In the genomic region with DNA sequence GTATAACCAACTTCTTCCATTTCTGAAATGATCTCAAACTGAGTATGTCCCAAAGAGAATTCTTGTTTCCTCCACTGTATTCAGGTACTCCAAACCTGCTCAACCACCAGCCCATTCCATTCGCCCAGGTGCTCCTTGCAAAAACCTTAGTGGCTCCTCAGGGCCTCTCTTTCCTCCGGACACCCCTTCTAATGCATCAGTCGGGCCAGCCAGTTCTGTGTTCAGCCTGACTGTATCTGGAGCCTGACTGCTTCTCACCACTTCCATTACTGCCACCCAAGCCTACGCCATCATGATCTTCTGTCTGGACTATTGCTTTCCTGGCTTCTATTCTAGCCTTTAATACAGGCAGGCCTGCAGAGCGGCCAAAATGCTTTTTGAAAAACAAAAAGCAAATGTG, we compare ENCODE assay signal across 12 cellular contexts. TPM values are rescaled to one million over a fixed set of nuclear protein-coding genes. Genes with fewer than 3 reads are reported as not detected.
A peak's percentile ranks its signal among the peaks of the same experiment; 100 is the strongest.
DNase-seq lines count a peak whose midpoint lies in the region; ATAC-seq, FAIRE-seq and TF ChIP-seq lines count a peak whose summit lies in the region.
"Had no signal": no experiment of that assay in that cellular context is flagged by ENCODE, and none has a peak within 500 bp of the region (broad histone marks: within the 10 kb centered on the region; RNA-seq: fewer than 3 reads in every experiment).

No MANE protein-coding gene starts in this region.

- H3K9me3 Mint-ChIP-seq in chondrocyte (ENCODE audit: low read depth), result no peaks in the 10 kb centered on the region

- no peak for DNase-seq in OCI-LY7 (ENCODE audit: low spot score)
- DNase-seq in chondrocyte (ENCODE audit: low spot score), result no peak
- no peak for DNase-seq in gastrocnemius medialis
- no peak for DNase-seq in small intestine
- no peak for DNase-seq in DMS 273 (lab: John Stamatoyannopoulos, UW; ENCODE audit: unreplicated experiment)
- DNase-seq: dermis blood vessel endothelial cell, heart left ventricle, NCI-H2171, SHP77 had no signal

- H3K4me1 Mint-ChIP-seq in chondrocyte (ENCODE audit: low read depth), result peaks cover 30% of the 10 kb centered on the region

- H3K36me3 ChIP-seq in DOHH2 (ENCODE audit: control insufficient read depth, low read length) (peaks cover 14% of the 10 kb centered on the region), OCI-LY7 (ENCODE audit: insufficient read depth, low read length) (peaks cover 33% of the 10 kb centered on the region), gastrocnemius medialis (no peaks in the 10 kb centered on the region), small intestine (ENCODE audit: control insufficient read depth in 2 of 2, insufficient read depth in 2 of 2, low read length in 2 of 2) (peaks cover 0 to 2% of the 10 kb centered on the region in 2 donors)

- H3K36me3 Mint-ChIP-seq in chondrocyte (ENCODE audit: low read depth), result no peaks in the 10 kb centered on the region

- H3K27me3 ChIP-seq in DOHH2 (ENCODE audit: control insufficient read depth, low read length) (no peaks in the 10 kb centered on the region), gastrocnemius medialis (no peaks in the 10 kb centered on the region), small intestine (ENCODE audit: control insufficient read depth in 2 of 2, insufficient read depth in 2 of 2, low read length in 2 of 2) (no peaks in the 10 kb centered on the region)
- H3K27me3 ChIP-seq: heart left ventricle had no signal

- no peaks in the 10 kb centered on the region for H3K27me3 Mint-ChIP-seq in chondrocyte (ENCODE audit: low read depth)

- H3K4me3 Mint-ChIP-seq in chondrocyte (ENCODE audit: unreplicated experiment), result no peak overlapping the region

- H3K4me3 ChIP-seq in DOHH2 (ENCODE audit: low read length) (no peak overlapping the region), OCI-LY7 (ENCODE audit: low read depth, low read length, poor library complexity, severe bottlenecking) (no peak overlapping the region), gastrocnemius medialis (no peak overlapping the region), small intestine (ENCODE audit: low read depth in 1 of 2, low read length in 2 of 2) (no peak overlapping the region)

- intact Hi-C loops in OCI-LY7 (cut with micrococcal nuclease; ENCODE audit: unreplicated experiment), result loop anchor here (5.0 kb wide), 1 partner anchor 90 kb away; a partner anchor contains a TSS
- intact Hi-C loops in gastrocnemius medialis (cut with DNase I; ENCODE audit: low total_unique reads), result loop anchor here (2.0 to 10.0 kb wide), 4 partner anchors 88 to 402 kb away; a partner anchor contains a TSS

- peaks cover 22% of the 10 kb centered on the region for H3F3A ChIP-seq in DOHH2 (ENCODE audit: control insufficient read depth, insufficient read depth)

- TF ChIP-seq CTCF in DOHH2 (IDR thresholded peaks at IDR 0.05; ENCODE audit: low read depth, low read length, poor library complexity, severe bottlenecking) (no peak), OCI-LY7 (conservative IDR thresholded peaks at IDR 0.05; ENCODE audit: low read length) (no peak), chondrocyte (IDR thresholded peaks at IDR 0.05) (no peak), gastrocnemius medialis (IDR thresholded peaks at IDR 0.05 in 4 of 5, conservative IDR thresholded peaks at IDR 0.05 in 1 of 5) (no peak)

- TSS peak; percentile 36 for BruUV-seq in OCI-LY7 (replicated peaks; lab: Mats Ljungman, UMichigan)

- H3K27ac ChIP-seq in DOHH2 (ENCODE audit: low read depth, low read length) (no peak overlapping the region), OCI-LY7 (ENCODE audit: low read depth, low read length, poor library complexity, severe bottlenecking) (peak overlapping the region; percentile 27), gastrocnemius medialis (peak overlapping the region in 3 of 4 donors; percentile 88 to 96 (median 89)), small intestine (ENCODE audit: low read depth in 1 of 2, low read length in 1 of 2) (peak overlapping the region in 1 of 2 donors; percentile 71)

- no peak for FAIRE-seq in small intestine (lab: Jason Lieb, UNC)

- TF ChIP-seq POLR2A in gastrocnemius medialis (IDR thresholded peaks at IDR 0.05), result no peak

- in situ Hi-C loops in gastrocnemius medialis (cut with MboI; ENCODE audit: low sequenced_read_pairs in 4 of 4), result no loop called here

- H3K4me1 ChIP-seq in DOHH2 (ENCODE audit: control insufficient read depth, low read length) (peaks cover 40% of the 10 kb centered on the region), OCI-LY7 (ENCODE audit: insufficient read depth, low read length, poor library complexity, severe bottlenecking) (peaks cover 44% of the 10 kb centered on the region), gastrocnemius medialis (no peaks in the 10 kb centered on the region), small intestine (ENCODE audit: control insufficient read depth in 2 of 2, insufficient read depth in 1 of 2, low read depth in 1 of 2, low read length in 1 of 2) (peaks cover 2 to 9% of the 10 kb centered on the region in 2 donors)

- peak overlapping the region; percentile 74 for H3K27ac Mint-ChIP-seq in chondrocyte (ENCODE audit: unreplicated experiment)

- H4K20me1 ChIP-seq in DOHH2 (ENCODE audit: control insufficient read depth, insufficient read depth, low read depth, low read length) (no peaks in the 10 kb centered on the region), OCI-LY7 (ENCODE audit: insufficient read depth, low read length) (no peaks in the 10 kb centered on the region)

- CTCF ChIA-PET in OCI-LY7 (lab: Charles Lee; ENCODE audit: unreplicated experiment), result interaction anchor here (1.4 kb wide), 1 partner anchor 54 kb away, joined by 3 read pairs; a partner anchor contains a TSS

- H3K79me2 ChIP-seq in DOHH2 (ENCODE audit: control insufficient read depth, low read length) (no peaks in the 10 kb centered on the region), OCI-LY7 (ENCODE audit: insufficient read depth, low read depth, low read length) (no peaks in the 10 kb centered on the region; the same call in 1 of the 2 replicates)

- POLR2A ChIA-PET in OCI-LY7 (lab: Charles Lee), result interaction anchor here (0.8 to 2.8 kb wide), 2 partner anchors 53 to 64 kb away, joined by 3 to 28 read pairs; a partner anchor contains a TSS

- H3K9me2 ChIP-seq in DOHH2 (replicated peaks; ENCODE audit: control insufficient read depth, low read length) (no peaks in the 10 kb centered on the region), OCI-LY7 (ENCODE audit: insufficient read depth, low read length) (no peaks in the 10 kb centered on the region)

- peak overlapping the region; percentile 91 for H3K4me2 ChIP-seq in DOHH2 (ENCODE audit: low read length)
- peak overlapping the region; percentile 89; the same call in 1 of the 2 replicates for H3K4me2 ChIP-seq in OCI-LY7 (ENCODE audit: low read length)

- 87 to 93% (median 87%) methylated on average over 5 of the region's 5 CpGs for WGBS in small intestine, 3 donors

- ATAC-seq in gastrocnemius medialis (no peak), GM19351 (IDR thresholded peaks at IDR 0.05; ENCODE audit: unreplicated experiment) (no peak), HG02970 (IDR thresholded peaks at IDR 0.05; ENCODE audit: low FRiP score, unreplicated experiment) (no peak)

- H2AFZ ChIP-seq in OCI-LY7 (ENCODE audit: low read length), result no peak overlapping the region

- no peaks in the 10 kb centered on the region for H3K9me3 ChIP-seq in DOHH2 (ENCODE audit: control insufficient read depth, insufficient read depth, low read length)
- no peaks in the 10 kb centered on the region for H3K9me3 ChIP-seq in OCI-LY7 (ENCODE audit: low read length)
- H3K9me3 ChIP-seq in gastrocnemius medialis, result no peaks in the 10 kb centered on the region
- no peaks in the 10 kb centered on the region for H3K9me3 ChIP-seq in small intestine (ENCODE audit: control insufficient read depth, low read depth)
- H3K9me3 ChIP-seq: heart left ventricle had no signal

RNA-seq across cellular contexts. Expression of a gene that starts 1.5 kb away (rescaled TPM):
- total RNA-seq in OCI-LY7 (2014; rRNA removed; shearing (Covaris generic)), result 29.9 and 32.8 TPM in 2 replicates
- 56.1 and 59.8 TPM in 2 replicates for total RNA-seq in OCI-LY7 (2022)
- total RNA-seq in chondrocyte, result 20.4 to 26.0 TPM (median 24.6 TPM) in 3 replicates
- total RNA-seq in gastrocnemius medialis, result 10 to 100 TPM in 3 of 4 donors, 1 to 10 TPM in 1; 6.5 to 17.7 (median 13.8) TPM
- 10 to 100 TPM; 32.0 to 94.4 (median 56.7) TPM for polyA plus RNA-seq in small intestine

RNA-seq across cellular contexts. Expression of a gene that starts 53.2 kb away (rescaled TPM):
- 22.0 and 23.3 TPM in 2 replicates for total RNA-seq in OCI-LY7 (2014; rRNA removed; shearing (Covaris generic))
- total RNA-seq in OCI-LY7 (2022) (41.3 and 41.7 TPM in 2 replicates), chondrocyte (7.3 to 10.3 TPM (median 8.2 TPM) in 3 replicates), gastrocnemius medialis (1 to 10 TPM; 1.7 to 6.2 (median 4.6) TPM)
- polyA plus RNA-seq in small intestine, result 1 to 10 TPM; 2.2 to 4.1 (median 3.5) TPM

RNA-seq across cellular contexts. Expression of a gene that starts 53.4 kb away (rescaled TPM):
- 5.4 and 9.6 TPM in 2 replicates for total RNA-seq in OCI-LY7 (2014; rRNA removed; shearing (Covaris generic))
- total RNA-seq in OCI-LY7 (2022) (26.7 and 28.6 TPM in 2 replicates), chondrocyte (5.1 to 6.2 TPM (median 6.0 TPM) in 3 replicates), gastrocnemius medialis (10 to 100 TPM in 1 of 4 donors, 1 to 10 TPM in 3; 4.7 to 14.4 (median 8.7) TPM)
- 1 to 10 TPM; 1.6 to 4.7 (median 2.7) TPM for polyA plus RNA-seq in small intestine
